Comparison of ENCODE assay signal across 8 cellular contexts in genomic region chr2:239263937-239264837, GRCh38.
DNase-seq lines count a peak whose midpoint lies in the region; ATAC-seq and TF ChIP-seq lines count a peak whose summit lies in the region.

No MANE protein-coding gene starts in this region.

- H3K27me3 Mint-ChIP-seq in osteocyte (ENCODE audit: unreplicated experiment): no peaks in the 10 kb centered on the region
- no peaks in the 10 kb centered on the region for H3K27me3 Mint-ChIP-seq in Caco-2 (ENCODE audit: insufficient read depth, unreplicated experiment)

- H3K4me1 ChIP-seq in Panc1 (ENCODE audit: control insufficient read depth, insufficient read depth, low read length): peaks cover 26% of the 10 kb centered on the region
- H3K4me1 ChIP-seq in effector memory CD4-positive, alpha-beta T cell (ENCODE audit: control insufficient read depth, insufficient read depth, low read length, poor library complexity, severe bottlenecking): peaks cover 78% of the 10 kb centered on the region
- H3K4me1 ChIP-seq in Caco-2: no peaks in the 10 kb centered on the region

- intact Hi-C loops in Panc1 (cut with micrococcal nuclease; ENCODE audit: unreplicated experiment) (no loop called here), Caco-2 (cut with micrococcal nuclease; ENCODE audit: unreplicated experiment) (no loop called here)

- H3K27me3 ChIP-seq in Panc1 (ENCODE audit: control insufficient read depth, insufficient read depth, low read length) (no peaks in the 10 kb centered on the region), Caco-2 (replicated peaks; ENCODE audit: control insufficient read depth, insufficient read depth, low read length) (no peaks in the 10 kb centered on the region)
- no peaks in the 10 kb centered on the region for H3K27me3 ChIP-seq in effector memory CD4-positive, alpha-beta T cell (replicated peaks; ENCODE audit: control insufficient read depth, insufficient read depth, low read length, poor library complexity, severe bottlenecking)

- ATAC-seq in Panc1: no peak

- peak overlapping the region; percentile 65; the same call in 1 of the 2 replicates for H3K27ac ChIP-seq in Panc1 (ENCODE audit: low read length)
- H3K27ac ChIP-seq in effector memory CD4-positive, alpha-beta T cell (ENCODE audit: insufficient read depth, low read length, poor library complexity, severe bottlenecking): peak overlapping the region; percentile 89

- H3K36me3 ChIP-seq in Panc1 (ENCODE audit: control insufficient read depth, insufficient read depth, low read length): no peaks in the 10 kb centered on the region
- H3K36me3 ChIP-seq in effector memory CD4-positive, alpha-beta T cell (ENCODE audit: control insufficient read depth, insufficient read depth, low read length): no peaks in the 10 kb centered on the region
- H3K36me3 ChIP-seq in Caco-2 (ENCODE audit: control insufficient read depth, insufficient read depth, low read length): no peaks in the 10 kb centered on the region

- H3K27ac Mint-ChIP-seq in osteocyte (ENCODE audit: unreplicated experiment) (no peak overlapping the region), Caco-2 (ENCODE audit: unreplicated experiment) (no peak overlapping the region)

- POLR2A ChIA-PET in Panc1 (lab: Charles Lee): no interaction called here
- POLR2A ChIA-PET in Caco-2 (lab: Charles Lee): no interaction called here

- TF ChIP-seq CTCF in Panc1 (IDR thresholded peaks at IDR 0.05) (no peak), osteocyte (IDR thresholded peaks at IDR 0.05) (no peak), Caco-2 (IDR thresholded peaks at IDR 0.05; ENCODE audit: insufficient read depth in 1 of 2, low read depth in 1 of 2, low read length in 1 of 2, severe bottlenecking in 1 of 2, unreplicated experiment in 1 of 2) (no peak)

- no peaks in the 10 kb centered on the region for H3K9me3 ChIP-seq in Panc1 (ENCODE audit: control insufficient read depth, insufficient read depth, low read depth, low read length)
- H3K9me3 ChIP-seq in effector memory CD4-positive, alpha-beta T cell (ENCODE audit: control insufficient read depth, low read length): no peaks in the 10 kb centered on the region
- H3K9me3 ChIP-seq in Caco-2: no peaks in the 10 kb centered on the region

- DNase-seq in DMS79 treated with DMSO at 0.1 percent for 48 hours (lab: John Stamatoyannopoulos, UW) (peak; percentile 24), Panc1 (ENCODE audit: low read depth, low spot score) (no peak), osteocyte (ENCODE audit: extremely low spot score, unreplicated experiment) (peak; percentile 78), Caco-2 (no peak), NCI-H146 (lab: John Stamatoyannopoulos, UW) (no peak), DMS53 (lab: John Stamatoyannopoulos, UW) (no peak), NCI-H510A (lab: John Stamatoyannopoulos, UW) (no peak)
- DNase-seq in effector memory CD4-positive, alpha-beta T cell: no peak

- H3K9me3 Mint-ChIP-seq in osteocyte (ENCODE audit: unreplicated experiment): no peaks in the 10 kb centered on the region
- no peaks in the 10 kb centered on the region for H3K9me3 Mint-ChIP-seq in Caco-2 (ENCODE audit: unreplicated experiment)

- H3K4me1 Mint-ChIP-seq in osteocyte (ENCODE audit: unreplicated experiment) (peaks cover 37% of the 10 kb centered on the region), Caco-2 (ENCODE audit: low read depth, unreplicated experiment) (no peaks in the 10 kb centered on the region)

- BruUV-seq in Panc1 (replicated peaks; lab: Mats Ljungman, UMichigan) (no TSS peak), Caco-2 (replicated peaks; lab: Mats Ljungman, UMichigan) (no TSS peak)

- CTCF ChIA-PET in Panc1 (lab: Charles Lee): no interaction called here
- CTCF ChIA-PET in Caco-2 (lab: Charles Lee): no interaction called here

- H3K4me3 ChIP-seq in Panc1 (ENCODE audit: low read depth in 2 of 2, low read length in 2 of 2) (no peak overlapping the region), Caco-2 (ENCODE audit: low read depth, low read length) (no peak overlapping the region)
- H3K4me3 ChIP-seq in effector memory CD4-positive, alpha-beta T cell (ENCODE audit: insufficient read depth, low read depth, low read length, poor library complexity, severe bottlenecking): peak overlapping the region; percentile 42

- in situ Hi-C loops in Panc1 (cut with HindIII; ENCODE audit: low pct_unique_long_range_greater_than_20kb, low sequenced_read_pairs): no loop called here

- H3K36me3 Mint-ChIP-seq in osteocyte (ENCODE audit: unreplicated experiment) (no peaks in the 10 kb centered on the region), Caco-2 (ENCODE audit: insufficient read depth, unreplicated experiment) (no peaks in the 10 kb centered on the region)

- no peak overlapping the region for H3K4me3 Mint-ChIP-seq in osteocyte (ENCODE audit: unreplicated experiment)
- H3K4me3 Mint-ChIP-seq in Caco-2 (ENCODE audit: unreplicated experiment): no peak overlapping the region

Comparison
In these comparisons a context has a peak if more than half of its experiments do, and no peak if none do; other contexts are left out.
1. DNase-seq: peak in DMS79 treated with DMSO at 0.1 percent for 48 hours (single experiment) and osteocyte (single experiment); none in Panc1 (single experiment), effector memory CD4-positive, alpha-beta T cell (0 of 3), Caco-2 (0 of 2), NCI-H146 (single experiment), DMS53 (single experiment) and NCI-H510A (single experiment).